ENCODE assay signal across 8 cellular contexts in the genomic region with DNA sequence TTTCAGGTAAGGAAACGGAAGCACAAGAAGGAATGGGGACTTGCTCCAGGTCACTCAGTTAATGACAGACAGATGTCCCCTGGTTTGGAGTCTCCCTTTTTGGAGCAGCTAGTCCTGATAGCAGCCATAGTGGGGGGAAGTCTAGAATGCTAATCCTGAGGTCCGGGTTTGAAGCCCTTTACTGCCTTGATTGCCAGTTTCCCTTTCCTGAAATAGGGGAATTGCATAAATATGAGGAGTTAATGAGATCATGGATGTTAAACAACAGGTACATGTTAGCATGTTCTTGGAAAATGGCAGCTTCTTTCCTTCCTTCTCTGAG. TPM values are rescaled to one million over a fixed set of nuclear protein-coding genes. Genes with fewer than 3 reads are reported as not detected.
DNase-seq lines count a peak whose midpoint lies in the region; TF ChIP-seq lines count a peak whose summit lies in the region.

No MANE protein-coding gene starts in this region.

- H3K9me3 ChIP-seq in SU-DHL-6 (ENCODE audit: insufficient read depth, low read length) (no peaks in the 10 kb centered on the region), sigmoid colon (no peaks in the 10 kb centered on the region)

- intact Hi-C loops in sigmoid colon (cut with DNase I) (loop anchor here (2.0 to 10.0 kb wide), 4 partner anchors 135 to 489 kb away; a partner anchor contains a TSS), lower leg skin (cut with DNase I; ENCODE audit: low total_unique reads) (loop anchor here (10.0 kb wide), 2 partner anchors 139 to 261 kb away; a partner anchor contains a TSS)

- DNase-seq in fibroblast of villous mesenchyme (ENCODE audit: low read depth) (no peak), sigmoid colon (no peak), lower leg skin (ENCODE audit: low spot score in 2 of 2) (no peak), NCI-H1105 treated with DMSO at 0.1 percent for 48 hours (lab: John Stamatoyannopoulos, UW) (no peak)
- DNase-seq in stimulated activated CD4-positive, alpha-beta T cell treated with anti-CD3 and anti-CD28 coated beads, Interleukin-15, amount 100 ng/mL, for 24 hours, result no peak
- DNase-seq in activated effector memory CD4-positive, alpha-beta T cell treated with anti-CD3 and anti-CD28 coated beads, Interleukin-2, amount 50 U/mL, for 16 hours, result no peak

- WGBS in sigmoid colon, 2 donors, result 17 to 26% methylated on average over 2 of the region's 2 CpGs
- WGBS in lower leg skin, 2 donors, result 5 to 10% methylated on average over 2 of the region's 2 CpGs

- peak overlapping the region; percentile 81 for H3K9ac ChIP-seq in SU-DHL-6 (ENCODE audit: low read length)

- H2AFZ ChIP-seq in SU-DHL-6 (ENCODE audit: low read depth, low read length, severe bottlenecking), result peak overlapping the region; percentile 69

- H3K4me2 ChIP-seq in SU-DHL-6 (ENCODE audit: low read depth, low read length, poor library complexity, severe bottlenecking), result peak overlapping the region; percentile 72

- TF ChIP-seq CTCF in GM12875 (IDR thresholded peaks at IDR 0.05; ENCODE audit: borderline replicate concordance, insufficient read depth, low read depth, low read length) (no peak), SU-DHL-6 (IDR thresholded peaks at IDR 0.05; ENCODE audit: insufficient read depth, low read length, poor library complexity, severe bottlenecking) (no peak), fibroblast of villous mesenchyme (IDR thresholded peaks at IDR 0.05; ENCODE audit: insufficient read depth, low read depth, low read length) (no peak), sigmoid colon (IDR thresholded peaks at IDR 0.05) (no peak), lower leg skin (IDR thresholded peaks at IDR 0.05) (no peak)

- H3K27me3 ChIP-seq in SU-DHL-6 (ENCODE audit: low read length), result no peaks in the 10 kb centered on the region
- peaks cover 0 to 3% (median 0%) of the 10 kb centered on the region in 3 donors for H3K27me3 ChIP-seq in sigmoid colon

- peaks cover 18% of the 10 kb centered on the region for H3K79me2 ChIP-seq in SU-DHL-6 (ENCODE audit: insufficient read depth, low read length)

- H4K20me1 ChIP-seq in SU-DHL-6 (ENCODE audit: low read depth, low read length), result no peaks in the 10 kb centered on the region

- H3K4me1 ChIP-seq in sigmoid colon, result peaks cover 0 to 20% (median 14%) of the 10 kb centered on the region in 4 donors

- no peak for TF ChIP-seq EP300 in sigmoid colon (IDR thresholded peaks at IDR 0.05)

- peak overlapping the region; percentile 79 for H3K4me3 ChIP-seq in GM12875 (ENCODE audit: low read depth, low read length)
- H3K4me3 ChIP-seq in SU-DHL-6 (ENCODE audit: insufficient read depth, low read length, poor library complexity, severe bottlenecking), result peak overlapping the region; percentile 70
- H3K4me3 ChIP-seq in fibroblast of villous mesenchyme (ENCODE audit: low read depth, low read length), result peak overlapping the region; percentile 84
- peak overlapping the region; percentile 60 to 83 (median 76) for H3K4me3 ChIP-seq in sigmoid colon
- no peak overlapping the region for H3K4me3 ChIP-seq in lower leg skin (ENCODE audit: low read depth, poor library complexity, severe bottlenecking)

- H3K27ac ChIP-seq in SU-DHL-6 (ENCODE audit: low read depth, low read length), result no peak overlapping the region
- H3K27ac ChIP-seq in sigmoid colon, result peak overlapping the region; percentile 86 to 94 (median 92)

- H3K9me2 ChIP-seq in SU-DHL-6 (replicated peaks; ENCODE audit: insufficient read depth, low read length), result no peaks in the 10 kb centered on the region

- TF ChIP-seq POLR2A in sigmoid colon (IDR thresholded peaks at IDR 0.05) (no peak), lower leg skin (IDR thresholded peaks at IDR 0.05) (no peak)

- H3K36me3 ChIP-seq in SU-DHL-6 (ENCODE audit: low read length), result no peaks in the 10 kb centered on the region
- H3K36me3 ChIP-seq in sigmoid colon, result peaks cover 0 to 8% (median 0%) of the 10 kb centered on the region in 4 donors

- H3F3A ChIP-seq in SU-DHL-6 (ENCODE audit: insufficient read depth), result no peaks in the 10 kb centered on the region

RNA-seq across cellular contexts. Expression of a gene that starts 0.3 kb away (rescaled TPM):
- total RNA-seq in fibroblast of villous mesenchyme (16.1 and 22.9 TPM in 2 replicates), sigmoid colon (1 to 10 TPM; 7.2 to 10.0 (median 8.3) TPM), lower leg skin (10 to 100 TPM; 27.1 to 36.8 (median 31.7) TPM)
- polyA plus RNA-seq in sigmoid colon, result 1 to 10 TPM; 3.0 to 6.4 (median 3.0) TPM

RNA-seq across cellular contexts. Expression of a gene that starts 46.5 kb away (rescaled TPM):
- total RNA-seq in fibroblast of villous mesenchyme, result 90.5 and 136 TPM in 2 replicates
- 100 to 1,000 TPM in 1 of 4 donors, 10 to 100 TPM in 3; 75.9 to 112 (median 88.8) TPM for total RNA-seq in sigmoid colon
- polyA plus RNA-seq in sigmoid colon, result 10 to 100 TPM; 11.1 to 58.2 (median 21.0) TPM
- total RNA-seq in lower leg skin, result 100 to 1,000 TPM; 102 to 142 (median 124) TPM
